ENCODE assay signal across 17 cellular contexts in genomic region chr11:13136272-13136596, GRCh38.
A peak's percentile ranks its signal among the peaks of the same experiment; 100 is the strongest.
DNase-seq lines count a peak whose midpoint lies in the region; ATAC-seq, FAIRE-seq and TF ChIP-seq lines count a peak whose summit lies in the region.
"Had no signal": no experiment of that assay in that cellular context is flagged by ENCODE, and none has a peak within 500 bp of the region (broad histone marks: within the 10 kb centered on the region; RNA-seq: fewer than 3 reads in every experiment).

No MANE protein-coding gene starts in this region.

- H3K36me3 ChIP-seq in IMR-90 (ENCODE audit: control insufficient read depth, insufficient read depth, low read length) (no peaks in the 10 kb centered on the region), endothelial cell of umbilical vein (ENCODE audit: control insufficient read depth in 2 of 2, extremely low read depth in 1 of 2, insufficient read depth in 2 of 2, low read length in 2 of 2) (no peaks in the 10 kb centered on the region), parathyroid adenoma (ENCODE audit: control insufficient read depth, insufficient read depth, low read length) (no peaks in the 10 kb centered on the region), tibial artery (no peaks in the 10 kb centered on the region)

- 0 out of 3 replicates have a peak overlapping the region, but pooled peaks have one; percentile 59 for H2BK15ac ChIP-seq in IMR-90 (ENCODE audit: low read depth, low read length)

- POLR2A ChIA-PET in IMR-90 (lab: Charles Lee; ENCODE audit: unreplicated experiment) (no interaction called here), endothelial cell of umbilical vein (lab: Charles Lee) (no interaction called here)

- no peak overlapping the region for H4K5ac ChIP-seq in IMR-90 (ENCODE audit: low read depth, low read length)

- H2AK5ac ChIP-seq in IMR-90 (ENCODE audit: low read depth, low read length), result peak overlapping the region; percentile 49; the same call in 1 of the 2 replicates

- no peaks in the 10 kb centered on the region for H3K79me1 ChIP-seq in IMR-90 (ENCODE audit: low read depth in 1 of 2, low read length in 2 of 2)

- H3K9ac ChIP-seq in IMR-90 (ENCODE audit: low read depth, low read length), result no peak overlapping the region
- no peak overlapping the region for H3K9ac ChIP-seq in endothelial cell of umbilical vein (replicated peaks; ENCODE audit: extremely low read depth, insufficient read depth, low read length)
- H3K9ac ChIP-seq in parathyroid adenoma, result no peak overlapping the region
- H3K9ac ChIP-seq: SK-N-SH had no signal

- TF ChIP-seq POLR2A in IMR-90 (IDR thresholded peaks at IDR 0.05; ENCODE audit: low read depth, low read length) (no peak), endothelial cell of umbilical vein (IDR thresholded peaks at IDR 0.05; ENCODE audit: low read depth, low read length) (no peak)

- H2AK9ac ChIP-seq in IMR-90 (replicated peaks; ENCODE audit: low read depth, low read length, poor library complexity), result no peak overlapping the region

- peaks cover 11% of the 10 kb centered on the region for H3K9me1 ChIP-seq in IMR-90 (ENCODE audit: insufficient read depth, low read length)
- H3K9me1 ChIP-seq in endothelial cell of umbilical vein (replicated peaks; ENCODE audit: control insufficient read depth, extremely low read depth, insufficient read depth, low read length), result no peaks in the 10 kb centered on the region

- no peak overlapping the region for H3K23ac ChIP-seq in IMR-90 (ENCODE audit: low read depth, low read length)

- H3K14ac ChIP-seq in IMR-90 (replicated peaks; ENCODE audit: low read depth, low read length), result no peak overlapping the region

- H2AFZ ChIP-seq in IMR-90 (replicated peaks; ENCODE audit: low read length, poor library complexity) (no peak overlapping the region), endothelial cell of umbilical vein (ENCODE audit: low read depth, low read length) (no peak overlapping the region), parathyroid adenoma (peak overlapping the region; percentile 33)
- H2AFZ ChIP-seq: PC-9 had no signal

- no peak overlapping the region for H3K56ac ChIP-seq in IMR-90 (ENCODE audit: extremely low read depth, insufficient read depth, low read length)

- H3K27ac ChIP-seq in IMR-90 (ENCODE audit: insufficient read depth, low read length), result no peak overlapping the region
- H3K27ac ChIP-seq in endothelial cell of umbilical vein (ENCODE audit: insufficient read depth, low read depth, low read length), result no peak overlapping the region
- H3K27ac ChIP-seq in parathyroid adenoma, result peak overlapping the region; percentile 92
- H3K27ac ChIP-seq in tibial artery, result no peak overlapping the region
- H3K27ac ChIP-seq: 22Rv1, C4-2B, PC-9 had no signal

- peak; percentile 17 for DNase-seq in NCI-H2107 treated with DMSO at 0.1 percent for 48 hours (lab: John Stamatoyannopoulos, UW; ENCODE audit: unreplicated experiment)
- no peak for DNase-seq in NCI-H2107 (lab: John Stamatoyannopoulos, UW)
- DNase-seq in IMR-90, result no peak
- no peak for DNase-seq in endothelial cell of umbilical vein (ENCODE audit: low read depth, low spot score)
- DNase-seq in OCI-M1 (lab: John Stamatoyannopoulos, UW), result no peak
- DNase-seq in tibial artery, result no peak
- no peak for DNase-seq in NCI-H2171 treated with DMSO at 0.1 percent for 48 hours (lab: John Stamatoyannopoulos, UW)
- DNase-seq: NCI-H1436 treated with DMSO at 0.1 percent for 48 hours, NCI-H2081 treated with DMSO at 0.1 percent for 48 hours, NCI-H446, NCI-H748 treated with DMSO at 0.1 percent for 48 hours, PC-9, SK-N-SH had no signal

- H4K91ac ChIP-seq in IMR-90 (ENCODE audit: insufficient read depth, low read depth, low read length), result no peak overlapping the region; the same call in 1 of the 2 replicates

- in situ Hi-C loops in IMR-90 (cut with MboI; ENCODE audit: low sequenced_read_pairs), result loop anchor here (25.0 kb wide), 1 partner anchor 824 kb away; no protein-coding TSS in a partner anchor

- H3K4me3 ChIP-seq in IMR-90 (ENCODE audit: insufficient read depth, low read depth, low read length), result no peak overlapping the region
- H3K4me3 ChIP-seq in endothelial cell of umbilical vein (replicated peaks in 1 of 3; ENCODE audit: insufficient read depth in 1 of 3, low read depth in 1 of 3, low read length in 3 of 3), result no peak overlapping the region
- H3K4me3 ChIP-seq in parathyroid adenoma (ENCODE audit: low read depth, low read length), result no peak overlapping the region
- H3K4me3 ChIP-seq in tibial artery, result no peak overlapping the region
- H3K4me3 ChIP-seq: PC-9 had no signal

- H2BK20ac ChIP-seq in IMR-90 (ENCODE audit: low read depth, low read length), result peak overlapping the region; percentile 51

- WGBS in IMR-90 (ENCODE audit: extremely low coverage in 2 of 2, insufficient read length in 1 of 2), 2 experiments, result 94% methylated on average over 2 of the region's 2 CpGs; no CpG with 5 or more reads in 1 of the 2 experiments

- no peak overlapping the region for H2BK5ac ChIP-seq in IMR-90 (ENCODE audit: low read depth, low read length, poor library complexity, severe bottlenecking)

- H3K27me3 ChIP-seq in IMR-90 (ENCODE audit: control insufficient read depth, insufficient read depth, low read length) (no peaks in the 10 kb centered on the region), endothelial cell of umbilical vein (ENCODE audit: control insufficient read depth in 2 of 2, insufficient read depth in 2 of 2, low read length in 2 of 2) (no peaks in the 10 kb centered on the region), parathyroid adenoma (ENCODE audit: control insufficient read depth, insufficient read depth, low read length) (no peaks in the 10 kb centered on the region), tibial artery (no peaks in the 10 kb centered on the region)

- dilution Hi-C loops in IMR-90 (cut with HindIII; ENCODE audit: low sequenced_read_pairs, unreplicated experiment), result no loop called here
- dilution Hi-C loops in endothelial cell of umbilical vein (cut with MboI; ENCODE audit: extremely low pct_ligation_motif_present, low sequenced_read_pairs), result no loop called here

- CTCF ChIA-PET in IMR-90 (lab: Yijun Ruan, JAX), result no interaction called here
- CTCF ChIA-PET in endothelial cell of umbilical vein (lab: Charles Lee), result interaction anchor here (1.2 to 2.1 kb wide), 3 partner anchors 14 to 172 kb away, joined by 4 to 14 read pairs (median 5); no protein-coding TSS in a partner anchor

- 0 out of 2 replicates have a peak overlapping the region, but pooled peaks have one; percentile 10 for H3K4ac ChIP-seq in IMR-90 (ENCODE audit: low read depth, low read length)

- no peaks in the 10 kb centered on the region for H3K79me2 ChIP-seq in endothelial cell of umbilical vein (ENCODE audit: control insufficient read depth, insufficient read depth, low read length)
- H3K79me2 ChIP-seq in parathyroid adenoma, result no peaks in the 10 kb centered on the region

- TF ChIP-seq RAD21 in IMR-90 (IDR thresholded peaks at IDR 0.05; ENCODE audit: low read length), result no peak

- no peak overlapping the region for H4K8ac ChIP-seq in IMR-90 (ENCODE audit: low read depth in 2 of 2, low read length in 2 of 2)

- no peak for TF ChIP-seq CTCF in IMR-90 (conservative IDR thresholded peaks at IDR 0.05; ENCODE audit: low read depth, low read length)
- TF ChIP-seq CTCF in endothelial cell of umbilical vein (IDR thresholded peaks at IDR 0.05; ENCODE audit: extremely low read depth in 1 of 2, insufficient read depth in 1 of 2, low read depth in 1 of 2, low read length in 2 of 2), result no peak
- no peak for TF ChIP-seq CTCF in parathyroid adenoma (IDR thresholded peaks at IDR 0.05)
- TF ChIP-seq CTCF in tibial artery (IDR thresholded peaks at IDR 0.05), result no peak

- no peak for FAIRE-seq in endothelial cell of umbilical vein (lab: Jason Lieb, UNC)

- no peak for ATAC-seq in IMR-90 (ENCODE audit: low read depth)
- ATAC-seq: HCT116 had no signal

- H2BK120ac ChIP-seq in IMR-90 (ENCODE audit: low read depth, low read length), result no peak overlapping the region; the same call in 1 of the 2 replicates

- peaks cover 13% of the 10 kb centered on the region for H3K4me1 ChIP-seq in IMR-90 (ENCODE audit: control insufficient read depth, insufficient read depth, low read length)
- peaks cover 15% of the 10 kb centered on the region for H3K4me1 ChIP-seq in endothelial cell of umbilical vein (ENCODE audit: control insufficient read depth, extremely low read depth, insufficient read depth, low read length)
- H3K4me1 ChIP-seq in parathyroid adenoma, result peaks cover 15% of the 10 kb centered on the region
- no peaks in the 10 kb centered on the region for H3K4me1 ChIP-seq in tibial artery

- H3K4me2 ChIP-seq in IMR-90 (ENCODE audit: low read depth, low read length) (no peak overlapping the region), endothelial cell of umbilical vein (ENCODE audit: insufficient read depth, low read length) (peak overlapping the region; percentile 49), parathyroid adenoma (ENCODE audit: low read length) (no peak overlapping the region)
- H3K4me2 ChIP-seq: PC-9 had no signal

- BruUV-seq in IMR-90 (replicated peaks; lab: Mats Ljungman, UMichigan), result no TSS peak
- no TSS peak for BruUV-seq in endothelial cell of umbilical vein (replicated peaks; lab: Mats Ljungman, UMichigan)

- no peaks in the 10 kb centered on the region for H4K20me1 ChIP-seq in IMR-90 (ENCODE audit: insufficient read depth, low read length)
- no peaks in the 10 kb centered on the region for H4K20me1 ChIP-seq in endothelial cell of umbilical vein (replicated peaks; ENCODE audit: control insufficient read depth, extremely low read depth, insufficient read depth, low read length)

- H3K9me3 ChIP-seq in IMR-90 (ENCODE audit: control insufficient read depth, insufficient read depth, low read length), result no peaks in the 10 kb centered on the region
- H3K9me3 ChIP-seq in endothelial cell of umbilical vein (replicated peaks; ENCODE audit: control insufficient read depth, insufficient read depth, low read length), result no peaks in the 10 kb centered on the region
- H3K9me3 ChIP-seq in parathyroid adenoma (ENCODE audit: control insufficient read depth, low read length), result no peaks in the 10 kb centered on the region
- no peaks in the 10 kb centered on the region for H3K9me3 ChIP-seq in tibial artery
- H3K9me3 ChIP-seq: SK-N-SH had no signal

- intact Hi-C loops in IMR-90 (cut with micrococcal nuclease) (no loop called here), endothelial cell of umbilical vein (cut with micrococcal nuclease) (no loop called here), tibial artery (cut with DNase I; ENCODE audit: low total_unique reads) (no loop called here)

- H3K18ac ChIP-seq in IMR-90 (ENCODE audit: low read depth, low read length), result no peak overlapping the region

TF ChIP-seq in IMR-90, 13 proteins besides CTCF, POLR2A, EP300 and RAD21 (continues in another document):
- TF ChIP-seq CEBPB (IDR thresholded peaks at IDR 0.05; ENCODE audit: low read depth, low read length), result no peak
- no peak for TF ChIP-seq RCOR1 (IDR thresholded peaks at IDR 0.05; ENCODE audit: insufficient replicate concordance, low read length)
- no peak for TF ChIP-seq MAZ (IDR thresholded peaks at IDR 0.05; ENCODE audit: borderline replicate concordance, low read depth, low read length)

TF ChIP-seq in endothelial cell of umbilical vein, 7 proteins besides CTCF, POLR2A, EP300 and RAD21 (continues in another document):
- no peak for TF ChIP-seq EZH2 (IDR thresholded peaks at IDR 0.05; ENCODE audit: borderline replicate concordance, low read depth, low read length, severe bottlenecking)
- no peak for TF ChIP-seq POLR2AphosphoS5 (IDR thresholded peaks at IDR 0.05; ENCODE audit: insufficient read depth, low read depth, low read length)
- TF ChIP-seq GATA2 (IDR thresholded peaks at IDR 0.05; ENCODE audit: insufficient read depth, insufficient read length, low read depth, low read length), result no peak
